ENCODE assay signal across 8 cellular contexts in the genomic region with DNA sequence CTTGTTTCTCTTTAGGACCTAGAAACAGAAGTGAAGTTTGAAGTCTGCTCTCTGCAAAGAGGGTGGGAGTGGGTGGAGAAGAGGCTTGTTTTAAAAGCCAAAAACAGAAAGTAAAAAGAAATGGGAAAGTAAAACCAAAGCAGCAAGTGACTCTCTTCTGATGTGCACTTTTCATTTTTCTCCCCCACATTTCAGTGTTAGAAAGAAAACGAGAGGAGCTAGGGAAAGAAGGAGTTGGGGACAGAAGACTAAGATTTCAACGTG. TPM values are rescaled to one million over a fixed set of nuclear protein-coding genes. Genes with fewer than 3 reads are reported as not detected.
DNase-seq lines count a peak whose midpoint lies in the region; ATAC-seq, FAIRE-seq and TF ChIP-seq lines count a peak whose summit lies in the region.

No MANE protein-coding gene starts in this region.

- no peak for FAIRE-seq in frontal cortex (lab: Jason Lieb, UNC)

- TF ChIP-seq POLR2A in breast epithelium (IDR thresholded peaks at IDR 0.05), result no peak

- H3K36me3 ChIP-seq in breast epithelium (no peaks in the 10 kb centered on the region), neuronal stem cell (replicated peaks in 1 of 2; ENCODE audit: control insufficient read depth in 2 of 2, insufficient read depth in 2 of 2, low read length in 2 of 2) (no peaks in the 10 kb centered on the region)

- H2AFZ ChIP-seq in neuronal stem cell (ENCODE audit: low read length), result no peak overlapping the region

- WGBS in neuronal stem cell (ENCODE audit: extremely low coverage in 2 of 2, insufficient read length in 2 of 2, insufficient replicate concordance in 1 of 2), 2 donors, result no CpG with 5 or more reads among the region's 2 CpGs

- no peak overlapping the region for H3K9ac ChIP-seq in neuronal stem cell (ENCODE audit: low read depth, low read length, poor library complexity)

- CTCF ChIA-PET in activated naive CD4-positive, alpha-beta T cell treated with anti-CD3 and anti-CD28 coated beads for 36 hours (lab: Charles Lee), result interaction anchor here (1.1 to 2.7 kb wide), 2 partner anchors 20 to 55 kb away, joined by 3 to 14 read pairs; no protein-coding TSS in a partner anchor

- peak overlapping the region in 1 of 2 donors; percentile 32 for H3K27ac ChIP-seq in breast epithelium
- H3K27ac ChIP-seq in neuronal stem cell (replicated peaks; ENCODE audit: low read length), result peak overlapping the region; percentile 98

- H3K4me3 ChIP-seq in breast epithelium (peak overlapping the region; percentile 36 to 81 (median 55)), neuronal stem cell (ENCODE audit: low read length in 2 of 2) (peak overlapping the region in 1 of 2 donors; percentile 84)

- H3K4me3 Mint-ChIP-seq in activated naive CD4-positive, alpha-beta T cell treated with anti-CD3 and anti-CD28 coated beads for 36 hours, result peak overlapping the region; percentile 61

- no peak overlapping the region for H4K8ac ChIP-seq in neuronal stem cell (ENCODE audit: low read depth, low read length)

- no peaks in the 10 kb centered on the region for H3K9me3 Mint-ChIP-seq in activated naive CD4-positive, alpha-beta T cell treated with anti-CD3 and anti-CD28 coated beads for 36 hours

- intact Hi-C loops in activated naive CD4-positive, alpha-beta T cell treated with anti-CD3 and anti-CD28 coated beads for 36 hours (cut with micrococcal nuclease), result loop anchor here (1.0 kb wide), 1 partner anchor 88 kb away; the partner anchor contains the start of genes CENPQ and MMUT
- intact Hi-C loops in breast epithelium (cut with DNase I; ENCODE audit: low total_unique reads), result no loop called here

- H3K27me3 ChIP-seq in breast epithelium (no peaks in the 10 kb centered on the region), neuronal stem cell (ENCODE audit: control insufficient read depth in 3 of 3, insufficient read depth in 3 of 3, low read depth in 1 of 3, low read length in 3 of 3) (peaks cover 0 to 51% (median 0%) of the 10 kb centered on the region in 3 experiments)

- H3K9me3 ChIP-seq in breast epithelium (no peaks in the 10 kb centered on the region), neuronal stem cell (replicated peaks in 1 of 2; ENCODE audit: control insufficient read depth in 2 of 2, insufficient read depth in 1 of 2, low read depth in 1 of 2, low read length in 2 of 2) (no peaks in the 10 kb centered on the region)

- no peak overlapping the region for H2BK12ac ChIP-seq in neuronal stem cell (ENCODE audit: low read length)

- H3K27me3 Mint-ChIP-seq in activated naive CD4-positive, alpha-beta T cell treated with anti-CD3 and anti-CD28 coated beads for 36 hours (ENCODE audit: low read depth), result peaks cover 29% of the 10 kb centered on the region

- peak; percentile 28 for DNase-seq in activated naive CD4-positive, alpha-beta T cell treated with anti-CD3 and anti-CD28 coated beads for 36 hours
- DNase-seq in activated naive CD4-positive, alpha-beta T cell (lab: John Stamatoyannopoulos, UW), result no peak
- DNase-seq in breast epithelium (ENCODE audit: low spot score in 2 of 2) (no peak), neuronal stem cell (ENCODE audit: low spot score) (no peak), frontal cortex (ENCODE audit: low spot score in 2 of 2) (no peak), NCI-H345 (lab: John Stamatoyannopoulos, UW) (no peak), islet precursor cell (no peak)

- peak; percentile 65 for ATAC-seq in HG03025 (IDR thresholded peaks at IDR 0.05; ENCODE audit: low FRiP score, unreplicated experiment)

- H3K4me1 ChIP-seq in breast epithelium (no peaks in the 10 kb centered on the region), neuronal stem cell (ENCODE audit: control insufficient read depth in 2 of 2, insufficient read depth in 1 of 2, low read depth in 1 of 2, low read length in 2 of 2) (peaks cover 2 to 4% of the 10 kb centered on the region in 2 donors)

- H2BK5ac ChIP-seq in neuronal stem cell (ENCODE audit: low read length), result no peak overlapping the region

- no peak overlapping the region for H2AK5ac ChIP-seq in neuronal stem cell (ENCODE audit: low read depth, low read length)

- H4K91ac ChIP-seq in neuronal stem cell (ENCODE audit: low read depth, low read length, poor library complexity), result no peak overlapping the region

- H2BK120ac ChIP-seq in neuronal stem cell (ENCODE audit: low read depth, low read length), result no peak overlapping the region

- TF ChIP-seq CTCF in breast epithelium (IDR thresholded peaks at IDR 0.05), result no peak

- H3K36me3 Mint-ChIP-seq in activated naive CD4-positive, alpha-beta T cell treated with anti-CD3 and anti-CD28 coated beads for 36 hours (ENCODE audit: low read depth), result no peaks in the 10 kb centered on the region

- H3K23ac ChIP-seq in neuronal stem cell (ENCODE audit: low read depth, low read length, poor library complexity), result no peak overlapping the region

- no peaks in the 10 kb centered on the region for H3K79me1 ChIP-seq in neuronal stem cell (ENCODE audit: low read depth, low read length)

- H3K27ac Mint-ChIP-seq in activated naive CD4-positive, alpha-beta T cell treated with anti-CD3 and anti-CD28 coated beads for 36 hours, result no peak overlapping the region

- no peak overlapping the region for H3K18ac ChIP-seq in neuronal stem cell (ENCODE audit: low read length)

- H3K14ac ChIP-seq in neuronal stem cell (ENCODE audit: low read length), result no peak overlapping the region

- peaks cover 30% of the 10 kb centered on the region for H3K4me1 Mint-ChIP-seq in activated naive CD4-positive, alpha-beta T cell treated with anti-CD3 and anti-CD28 coated beads for 36 hours (ENCODE audit: low read depth)

- peak overlapping the region; percentile 22 for H3K4me2 ChIP-seq in neuronal stem cell (ENCODE audit: insufficient read depth, low read length, poor library complexity, severe bottlenecking)

- no peak overlapping the region for H3K4ac ChIP-seq in neuronal stem cell (ENCODE audit: low read length)

- H2BK15ac ChIP-seq in neuronal stem cell (ENCODE audit: low read length), result no peak overlapping the region

RNA-seq across cellular contexts. Expression of gene C6orf141, which starts 1.3 kb away (rescaled TPM):
- total RNA-seq in activated naive CD4-positive, alpha-beta T cell treated with anti-CD3 and anti-CD28 coated beads for 36 hours, result under 1 TPM; 0.42 to 0.91 TPM
- total RNA-seq in breast epithelium (10 to 100 TPM in 1 of 3 donors, 1 to 10 TPM in 2; 6.1 to 25.9 (median 9.4) TPM), frontal cortex (4.9 TPM)
- polyA plus RNA-seq in neuronal stem cell (2013, experiment 1 of 2), result 27.2 TPM
- 28.1 TPM for polyA plus RNA-seq in neuronal stem cell (2013, experiment 2 of 2)

RNA-seq across cellular contexts. Expression of gene GLYATL3, which starts 52.1 kb away (rescaled TPM):
- total RNA-seq in activated naive CD4-positive, alpha-beta T cell treated with anti-CD3 and anti-CD28 coated beads for 36 hours, result not detected
- total RNA-seq in breast epithelium, result not detected
- polyA plus RNA-seq in neuronal stem cell (2013, experiment 1 of 2), result not detected
- not detected for polyA plus RNA-seq in neuronal stem cell (2013, experiment 2 of 2)
- total RNA-seq in frontal cortex, result not detected
